Comparison of ENCODE assay signal across 34 cellular contexts in the genomic region with DNA sequence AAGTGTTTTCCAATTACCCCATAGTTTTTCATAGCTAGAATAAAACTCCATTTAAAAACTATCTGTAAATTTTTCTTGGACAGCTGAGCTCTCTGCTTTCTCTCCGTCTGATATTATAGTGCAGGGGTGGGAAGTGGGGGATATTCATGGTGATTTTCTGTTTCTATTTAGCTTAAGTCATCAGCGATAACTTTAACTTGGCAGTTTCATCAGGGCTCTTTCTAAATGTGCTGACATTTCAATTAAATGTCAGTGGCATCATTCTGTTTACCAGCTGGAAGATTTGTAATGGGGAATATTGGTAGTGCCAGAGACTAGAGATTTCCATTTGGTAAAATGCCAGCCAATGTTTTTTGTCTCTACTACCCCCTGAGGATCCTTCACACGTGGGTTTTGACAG. TPM values are rescaled to one million over a fixed set of nuclear protein-coding genes. Genes with fewer than 3 reads are reported as not detected.
"Had no signal": no experiment of that assay in that cellular context is flagged by ENCODE, and none has a peak within 500 bp of the region (broad histone marks: within the 10 kb centered on the region; RNA-seq: fewer than 3 reads in every experiment).

No MANE protein-coding gene starts in this region.

- H3K4me1 ChIP-seq: foreskin keratinocyte, lower lobe of right lung, prostate gland, right atrium auricular region, thyroid gland, vagina had no signal

- H3K9ac ChIP-seq: parathyroid adenoma had no signal

- H3K79me2 ChIP-seq: hepatocyte, parathyroid adenoma had no signal

- H3K36me3 ChIP-seq: esophagus muscularis mucosa, gastroesophageal sphincter, heart left ventricle, left lung, lower lobe of right lung, neutrophil, prostate gland, right atrium auricular region, thyroid gland, vagina had no signal

- H3K4me3 ChIP-seq: coronary artery, esophagus muscularis mucosa, gastroesophageal sphincter, heart left ventricle, hepatocyte, left lung, lower lobe of right lung, mucosa of descending colon, prostate gland, right atrium auricular region, smooth muscle cell, thyroid gland, vagina had no signal

- H3K27ac ChIP-seq: coronary artery, esophagus muscularis mucosa, foreskin keratinocyte, gastroesophageal sphincter, heart left ventricle, hepatocyte, left lung, lower lobe of right lung, neutrophil, parathyroid adenoma, prostate gland, right atrium auricular region, thyroid gland, vagina had no signal

- DNase-seq: dermis blood vessel endothelial cell; effector memory CD4-positive, alpha-beta T cell; foreskin keratinocyte; heart left ventricle; left cardiac atrium; left lung; lower lobe of right lung; mucosa of descending colon; naive B cell; stimulated activated CD4-positive, alpha-beta T cell treated with anti-CD3 and anti-CD28 coated beads, Interleukin-12 subunit alpha, Interleukin-12 subunit beta, amount 100 ng/mL, for 4 hours; stimulated activated CD4-positive, alpha-beta T cell treated with anti-CD3 and anti-CD28 coated beads, Interleukin-1b, Interleukin-23, amount 100 ng/mL, for 48 hours; stimulated activated CD4-positive, alpha-beta T cell treated with anti-CD3 and anti-CD28 coated beads, Interleukin-4, amount 100 ng/mL, for 1 hour; stimulated activated CD8-positive, alpha-beta memory T cell treated with anti-CD3 and anti-CD28 coated beads, Interleukin-4, amount 100 ng/mL, for 48 hours; stimulated activated naive CD4-positive, alpha-beta T cell; stimulated activated naive CD8-positive, alpha-beta T cell treated with anti-CD3 and anti-CD28 coated beads, Interleukin-15, amount 100 ng/mL, for 72 hours; thyroid gland; trophoblast cell had no signal

- H3K9me3 ChIP-seq: esophagus muscularis mucosa, left lung, lower lobe of right lung, mucosa of descending colon, neutrophil, prostate gland, right atrium auricular region, thyroid gland, vagina had no signal

- ATAC-seq: foreskin keratinocyte; gastroesophageal sphincter; left cardiac atrium; left lung; lower lobe of right lung; mucosa of descending colon; natural killer cell treated with Interleukin-12 subunit alpha and Interleukin-12 subunit beta and Interleukin-15 and Interleukin-18, amount 100 ng/mL, for 72 hours; sciatic nerve; stimulated activated naive CD8-positive, alpha-beta T cell treated with anti-CD3 and anti-CD28 coated beads, Interleukin-15, amount 100 ng/mL, for 72 hours had no signal

- H3K4me2 ChIP-seq: hepatocyte, smooth muscle cell had no signal

- H3K27me3 ChIP-seq: esophagus muscularis mucosa, gastroesophageal sphincter, heart left ventricle, hepatocyte, left lung, right atrium auricular region, thyroid gland, vagina had no signal

- FAIRE-seq: endothelial cell of umbilical vein had no signal

- H2AFZ ChIP-seq: hepatocyte, parathyroid adenoma had no signal

RNA-seq across cellular contexts. Expression of a gene that starts 53.5 kb away (rescaled TPM):
- total RNA-seq: dermis blood vessel endothelial cell; endothelial cell of umbilical vein; esophagus muscularis mucosa; fibroblast of lung; foreskin keratinocyte; heart left ventricle; kidney epithelial cell; left cardiac atrium; natural killer cell treated with Interleukin-12 subunit alpha and Interleukin-12 subunit beta and Interleukin-15 and Interleukin-18, amount 100 ng/mL, for 72 hours; neural crest cell; osteoblast; right atrium auricular region; vagina had no signal
- polyA plus RNA-seq: endothelial cell of umbilical vein, fibroblast of lung, foreskin keratinocyte, heart left ventricle had no signal
